ENCODE assay signal across 17 cellular contexts in the genomic region with DNA sequence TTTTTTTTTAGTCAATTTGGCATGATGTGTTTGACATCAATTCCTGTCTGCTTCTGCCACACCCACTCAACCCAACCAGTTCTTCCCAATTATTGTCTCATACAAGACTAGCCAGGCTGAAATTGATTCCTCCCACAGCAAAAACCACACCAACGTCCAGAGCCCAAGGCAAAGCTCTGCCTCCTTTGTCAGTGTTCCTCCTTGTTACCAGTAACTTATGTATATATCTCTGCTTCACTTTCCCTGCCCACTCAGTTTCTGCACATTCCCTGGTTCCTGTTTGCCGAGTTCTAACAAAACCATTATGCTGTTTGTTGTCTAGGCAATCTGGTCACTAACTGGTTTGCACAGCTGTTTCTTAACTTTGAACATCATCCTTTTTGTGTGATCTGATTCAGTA.
"Had no signal": no experiment of that assay in that cellular context is flagged by ENCODE, and none has a peak within 500 bp of the region (broad histone marks: within the 10 kb centered on the region; RNA-seq: fewer than 3 reads in every experiment).

No MANE protein-coding gene starts in this region.

- H3K27me3 ChIP-seq: colonic mucosa, heart left ventricle, ovary, right lobe of liver, suprapubic skin had no signal

- DNase-seq: activated B cell treated with CpG ODN at 0.5 μM for 24 hours; activated CD4-positive, alpha-beta T cell treated with anti-CD3 and anti-CD28 coated beads, Interleukin-2, amount 10 ng/mL, durations not matched to agents 24 days and 14 days; activated CD8-positive, alpha-beta memory T cell treated with anti-CD3 and anti-CD28 coated beads, Interleukin-2, amount 50 U/mL, for 4 hours; activated CD8-positive, alpha-beta T cell treated with anti-CD3 and anti-CD28 coated beads, Interleukin-2, amount 10 ng/mL, durations not matched to agents 7 days and 5 days; activated gamma-delta T cell; activated T-cell treated with anti-CD3 and anti-CD28 coated beads, Interleukin-2, amount 50 U/mL, for 48 hours; amniotic stem cell; central memory CD4-positive, alpha-beta T cell; colonic mucosa; heart left ventricle; left colon; ovary; trophoblast cell had no signal

- ATAC-seq: activated CD8-positive, alpha-beta T cell treated with anti-CD3 and anti-CD28 coated beads, Interleukin-2, amount 10 ng/mL, durations not matched to agents 7 days and 5 days; heart left ventricle; left colon; right lobe of liver had no signal

- H3K4me1 ChIP-seq: colonic mucosa, heart left ventricle, right lobe of liver, suprapubic skin had no signal

- H3K4me2 ChIP-seq: smooth muscle cell had no signal

- H3K27ac ChIP-seq: colonic mucosa, heart left ventricle, ovary, right lobe of liver, suprapubic skin had no signal

- H3K36me3 ChIP-seq: colonic mucosa, heart left ventricle, ovary, right lobe of liver, suprapubic skin had no signal

- H3K9me3 ChIP-seq: colonic mucosa, heart left ventricle, ovary, right lobe of liver, suprapubic skin had no signal

- H3K4me3 ChIP-seq: colonic mucosa, heart left ventricle, lung, ovary, right lobe of liver, smooth muscle cell, suprapubic skin had no signal
